16 cellular contexts compared by ENCODE assay signal in genomic region chr2:230901006-230901405, GRCh38. TPM values are rescaled to one million over a fixed set of nuclear protein-coding genes. Genes with fewer than 3 reads are reported as not detected.
"Had no signal": no experiment of that assay in that cellular context is flagged by ENCODE, and none has a peak within 500 bp of the region (broad histone marks: within the 10 kb centered on the region; RNA-seq: fewer than 3 reads in every experiment).

No MANE protein-coding gene starts in this region.

- H3K4me3 Mint-ChIP-seq: activated CD8-positive, alpha-beta T cell treated with anti-CD3 and anti-CD28 coated beads, Interleukin-2, amount 10 ng/mL, durations not matched to agents 7 days and 5 days; activated naive CD4-positive, alpha-beta T cell treated with anti-CD3 and anti-CD28 coated beads for 36 hours; T-helper 2 cell treated with Interferon-gamma antibody and Interleukin-4, amounts not matched to agents 5 μg/mL and 100 μg/mL, for 36 hours had no signal

- H3K27ac Mint-ChIP-seq: activated CD8-positive, alpha-beta T cell treated with anti-CD3 and anti-CD28 coated beads, Interleukin-2, amount 10 ng/mL, durations not matched to agents 7 days and 5 days; activated naive CD4-positive, alpha-beta T cell treated with anti-CD3 and anti-CD28 coated beads for 36 hours; activated T-helper 2 cell treated with anti-CD3 and anti-CD28 coated beads, Interferon-gamma antibody, Interleukin-2, Interleukin-4, amounts not matched to agents 10 μg/mL and 5 μg/mL and 100 μg/mL, durations not matched to agents 14 hours and 24 hours and 36 hours; T-helper 2 cell treated with Interferon-gamma antibody and Interleukin-4, amounts not matched to agents 5 μg/mL and 100 μg/mL, for 36 hours had no signal

- DNase-seq: activated CD8-positive, alpha-beta T cell treated with anti-CD3 and anti-CD28 coated beads, Interleukin-2, amount 10 ng/mL, durations not matched to agents 7 days and 5 days; activated naive CD4-positive, alpha-beta T cell treated with anti-CD3 and anti-CD28 coated beads for 36 hours; erythroblast; gastrocnemius medialis; SW 1271 had no signal

- H3K4me3 ChIP-seq: dorsolateral prefrontal cortex, gastrocnemius medialis, heart left ventricle, lung, right atrium auricular region, SJSA1, smooth muscle cell, uterus had no signal

- H3K4me2 ChIP-seq: smooth muscle cell had no signal

- H3K36me3 ChIP-seq: gastrocnemius medialis, heart left ventricle, right atrium auricular region, SJSA1, uterus had no signal

- H3K4me1 ChIP-seq: gastrocnemius medialis, right atrium auricular region, uterus had no signal

- H3K9me3 ChIP-seq: gastrocnemius medialis, heart left ventricle, right atrium auricular region, SJSA1, uterus had no signal

- FAIRE-seq: astrocyte, bronchial epithelial cell had no signal

- H3K27me3 ChIP-seq: dorsolateral prefrontal cortex, SJSA1, uterus had no signal

- H3K9me3 Mint-ChIP-seq: activated naive CD4-positive, alpha-beta T cell treated with anti-CD3 and anti-CD28 coated beads for 36 hours; activated T-helper 2 cell treated with anti-CD3 and anti-CD28 coated beads, Interferon-gamma antibody, Interleukin-2, Interleukin-4, amounts not matched to agents 10 μg/mL and 5 μg/mL and 100 μg/mL, durations not matched to agents 14 hours and 24 hours and 36 hours; T-helper 2 cell treated with Interferon-gamma antibody and Interleukin-4, amounts not matched to agents 5 μg/mL and 100 μg/mL, for 36 hours had no signal

- ATAC-seq: activated CD8-positive, alpha-beta T cell treated with anti-CD3 and anti-CD28 coated beads, Interleukin-2, amount 10 ng/mL, durations not matched to agents 7 days and 5 days; gastrocnemius medialis; heart left ventricle had no signal

- H3K27ac ChIP-seq: dorsolateral prefrontal cortex, gastrocnemius medialis, heart left ventricle, right atrium auricular region, SJSA1, uterus had no signal

RNA-seq across cellular contexts. Expression of gene GPR55, which starts 24.0 kb away (rescaled TPM):
- total RNA-seq: astrocyte, bronchial epithelial cell, gastrocnemius medialis, right atrium auricular region, smooth muscle cell, uterus had no signal
- polyA plus RNA-seq: smooth muscle cell had no signal
